Comparison of ENCODE assay signal across 26 cellular contexts in genomic region chr7:7236041-7236440, GRCh38. TPM values are rescaled to one million over a fixed set of nuclear protein-coding genes. Genes with fewer than 3 reads are reported as not detected.
DNase-seq lines count a peak whose midpoint lies in the region; ATAC-seq and TF ChIP-seq lines count a peak whose summit lies in the region.
"Had no signal": no experiment of that assay in that cellular context is flagged by ENCODE, and none has a peak within 500 bp of the region (broad histone marks: within the 10 kb centered on the region; RNA-seq: fewer than 3 reads in every experiment).

No MANE protein-coding gene starts in this region.

- no peak overlapping the region for H3K27ac ChIP-seq in foreskin keratinocyte
- H3K27ac ChIP-seq in tibial artery, result no peak overlapping the region
- H3K27ac ChIP-seq: esophagus muscularis mucosa, transverse colon had no signal

- H3K27me3 Mint-ChIP-seq in activated naive CD8-positive, alpha-beta T cell treated with anti-CD3 and anti-CD28 coated beads, Interleukin-2, amount 10 ng/mL, durations not matched to agents 7 days and 5 days, result no peaks in the 10 kb centered on the region
- no peaks in the 10 kb centered on the region for H3K27me3 Mint-ChIP-seq in activated naive CD8-positive, alpha-beta T cell treated with anti-CD3 and anti-CD28 coated beads for 36 hours
- H3K27me3 Mint-ChIP-seq in T-helper 17 cell (no peaks in the 10 kb centered on the region), type B pancreatic cell (no peaks in the 10 kb centered on the region)
- H3K27me3 Mint-ChIP-seq: activated CD4-positive, alpha-beta T cell treated with anti-CD3 and anti-CD28 coated beads, Interleukin-2, amount 10 ng/mL, durations not matched to agents 24 days and 14 days; naive B cell had no signal

- peaks cover 6% of the 10 kb centered on the region for H3K9me3 Mint-ChIP-seq in activated naive CD8-positive, alpha-beta T cell treated with anti-CD3 and anti-CD28 coated beads, Interleukin-2, amount 10 ng/mL, durations not matched to agents 7 days and 5 days
- peaks cover 11% of the 10 kb centered on the region for H3K9me3 Mint-ChIP-seq in activated naive CD8-positive, alpha-beta T cell treated with anti-CD3 and anti-CD28 coated beads for 36 hours
- H3K9me3 Mint-ChIP-seq in type B pancreatic cell, result no peaks in the 10 kb centered on the region

- H3K4me1 ChIP-seq in foreskin keratinocyte (no peaks in the 10 kb centered on the region), tibial artery (no peaks in the 10 kb centered on the region)
- H3K4me1 ChIP-seq: BE2C had no signal

- ATAC-seq in activated naive CD8-positive, alpha-beta T cell treated with anti-CD3 and anti-CD28 coated beads, Interleukin-2, amount 10 ng/mL, durations not matched to agents 7 days and 5 days (ENCODE audit: low read depth), result no peak
- ATAC-seq in T-helper 17 cell, result no peak
- ATAC-seq in foreskin keratinocyte, result peak; percentile 57
- ATAC-seq in HG02885 (IDR thresholded peaks at IDR 0.05; ENCODE audit: poor library complexity, unreplicated experiment), result no peak
- ATAC-seq: left lobe of liver, Panc1 had no signal

- TF ChIP-seq CTCF in foreskin keratinocyte (conservative IDR thresholded peaks at IDR 0.05) (no peak), type B pancreatic cell (conservative IDR thresholded peaks at IDR 0.05) (no peak), tibial artery (IDR thresholded peaks at IDR 0.05) (no peak)

- H3K9me3 ChIP-seq in T-helper 17 cell (ENCODE audit: control insufficient read depth, low read length, poor library complexity, severe bottlenecking) (no peaks in the 10 kb centered on the region), tibial artery (peaks cover 0 to 5% (median 4%) of the 10 kb centered on the region in 3 donors)
- H3K9me3 ChIP-seq: BE2C had no signal

- H3K4me1 Mint-ChIP-seq in activated naive CD8-positive, alpha-beta T cell treated with anti-CD3 and anti-CD28 coated beads, Interleukin-2, amount 10 ng/mL, durations not matched to agents 7 days and 5 days, result peaks cover 4% of the 10 kb centered on the region
- peaks cover 27% of the 10 kb centered on the region for H3K4me1 Mint-ChIP-seq in activated naive CD8-positive, alpha-beta T cell treated with anti-CD3 and anti-CD28 coated beads for 36 hours
- H3K4me1 Mint-ChIP-seq in T-helper 17 cell, result peaks cover 31% of the 10 kb centered on the region
- peaks cover 18% of the 10 kb centered on the region for H3K4me1 Mint-ChIP-seq in type B pancreatic cell (ENCODE audit: unreplicated experiment)

- peak overlapping the region; percentile 9 for H3K27ac Mint-ChIP-seq in activated naive CD8-positive, alpha-beta T cell treated with anti-CD3 and anti-CD28 coated beads, Interleukin-2, amount 10 ng/mL, durations not matched to agents 7 days and 5 days
- H3K27ac Mint-ChIP-seq in activated naive CD8-positive, alpha-beta T cell treated with anti-CD3 and anti-CD28 coated beads for 36 hours, result no peak overlapping the region
- peak overlapping the region; percentile 46 for H3K27ac Mint-ChIP-seq in T-helper 17 cell
- peak overlapping the region; percentile 32 for H3K27ac Mint-ChIP-seq in type B pancreatic cell
- H3K27ac Mint-ChIP-seq: activated CD4-positive, alpha-beta T cell treated with anti-CD3 and anti-CD28 coated beads, Interleukin-2, amount 10 ng/mL, durations not matched to agents 24 days and 14 days had no signal

- DNase-seq in activated naive CD8-positive, alpha-beta T cell treated with anti-CD3 and anti-CD28 coated beads, Interleukin-2, amount 10 ng/mL, durations not matched to agents 7 days and 5 days, result no peak
- no peak for DNase-seq in activated naive CD8-positive, alpha-beta T cell treated with anti-CD3 and anti-CD28 coated beads for 36 hours
- no peak for DNase-seq in T-helper 17 cell
- DNase-seq in foreskin keratinocyte, result peak; percentile 12 to 52
- no peak for DNase-seq in type B pancreatic cell (ENCODE audit: extremely low spot score, unreplicated experiment)
- DNase-seq in hepatic stellate cell (ENCODE audit: low spot score), result no peak
- no peak for DNase-seq in tibial artery
- DNase-seq: activated CD4-positive, alpha-beta T cell treated with anti-CD3 and anti-CD28 coated beads, Interleukin-2, amount 10 ng/mL, durations not matched to agents 24 days and 14 days; activated naive CD4-positive, alpha-beta T cell treated with Interleukin-2 at 50 U/mL for 16 hours; amygdala; BE2C; DMS153; effector CD8-positive, alpha-beta T cell; H7; hippocampal formation; naive B cell; NCI-H1092; NCI-H187 treated with DMSO at 0.1 percent for 48 hours; NCI-H526; NK-92 treated with Interleukin-12 subunit alpha and Interleukin-12 subunit beta, amount 100 ng/mL, for 24 hours; nucleus accumbens; transverse colon had no signal

- H3K27me3 ChIP-seq in foreskin keratinocyte (no peaks in the 10 kb centered on the region), tibial artery (no peaks in the 10 kb centered on the region)
- H3K27me3 ChIP-seq: BE2C, esophagus muscularis mucosa, transverse colon had no signal

- intact Hi-C loops in tibial artery (cut with DNase I; ENCODE audit: low total_unique reads), result no loop called here

- peaks cover 69% of the 10 kb centered on the region for H3K36me3 Mint-ChIP-seq in activated naive CD8-positive, alpha-beta T cell treated with anti-CD3 and anti-CD28 coated beads, Interleukin-2, amount 10 ng/mL, durations not matched to agents 7 days and 5 days
- peaks cover 47% of the 10 kb centered on the region for H3K36me3 Mint-ChIP-seq in activated naive CD8-positive, alpha-beta T cell treated with anti-CD3 and anti-CD28 coated beads for 36 hours
- peaks cover 15% of the 10 kb centered on the region for H3K36me3 Mint-ChIP-seq in T-helper 17 cell (ENCODE audit: low read depth)
- peaks cover 24% of the 10 kb centered on the region for H3K36me3 Mint-ChIP-seq in type B pancreatic cell

- H3K36me3 ChIP-seq in tibial artery, result peaks cover 0 to 7% (median 0%) of the 10 kb centered on the region in 3 donors
- H3K36me3 ChIP-seq: BE2C had no signal

- no peak overlapping the region for H3K4me3 Mint-ChIP-seq in activated naive CD8-positive, alpha-beta T cell treated with anti-CD3 and anti-CD28 coated beads, Interleukin-2, amount 10 ng/mL, durations not matched to agents 7 days and 5 days
- H3K4me3 Mint-ChIP-seq in activated naive CD8-positive, alpha-beta T cell treated with anti-CD3 and anti-CD28 coated beads for 36 hours, result no peak overlapping the region
- H3K4me3 Mint-ChIP-seq in T-helper 17 cell (no peak overlapping the region), type B pancreatic cell (peak overlapping the region; percentile 67)
- H3K4me3 Mint-ChIP-seq: activated CD4-positive, alpha-beta T cell treated with anti-CD3 and anti-CD28 coated beads, Interleukin-2, amount 10 ng/mL, durations not matched to agents 24 days and 14 days; naive B cell had no signal

- POLR2A ChIA-PET in activated naive CD8-positive, alpha-beta T cell treated with anti-CD3 and anti-CD28 coated beads, Interleukin-2, amount 10 ng/mL, durations not matched to agents 7 days and 5 days (lab: Charles Lee), result no interaction called here

- H3K4me3 ChIP-seq in tibial artery, result no peak overlapping the region
- H3K4me3 ChIP-seq: esophagus muscularis mucosa, transverse colon had no signal

RNA-seq across cellular contexts. Expression of gene C1GALT1, which starts 53.7 kb away (rescaled TPM):
- total RNA-seq in activated naive CD8-positive, alpha-beta T cell treated with anti-CD3 and anti-CD28 coated beads, Interleukin-2, amount 10 ng/mL, durations not matched to agents 7 days and 5 days, result 10 to 100 TPM; 48.8 to 51.4 TPM
- 10 to 100 TPM; 40.9 to 41.9 TPM for total RNA-seq in activated naive CD8-positive, alpha-beta T cell treated with anti-CD3 and anti-CD28 coated beads for 36 hours
- 10 to 100 TPM; 51.4 to 54.2 TPM for total RNA-seq in T-helper 17 cell
- total RNA-seq in foreskin keratinocyte, result 28.3 and 30.1 TPM in 2 replicates
- 8.3 and 10.8 TPM in 2 replicates for polyA plus RNA-seq in foreskin keratinocyte
- 48.8 and 58.8 TPM in 2 replicates for total RNA-seq in type B pancreatic cell (ENCODE audit: low replicate concordance)

Comparison
In these comparisons a context has a peak if more than half of its experiments do, and no peak if none do; other contexts are left out.
1. DNase-seq: peak in foreskin keratinocyte (2 of 2); none in activated naive CD8-positive, alpha-beta T cell treated with anti-CD3 and anti-CD28 coated beads, Interleukin-2, amount 10 ng/mL, durations not matched to agents 7 days and 5 days (single experiment), activated naive CD8-positive, alpha-beta T cell treated with anti-CD3 and anti-CD28 coated beads for 36 hours (single experiment), T-helper 17 cell (0 of 3), type B pancreatic cell (single experiment), hepatic stellate cell (single experiment) and tibial artery (0 of 2).